ENCODE assay signal across 11 cellular contexts in the genomic region with DNA sequence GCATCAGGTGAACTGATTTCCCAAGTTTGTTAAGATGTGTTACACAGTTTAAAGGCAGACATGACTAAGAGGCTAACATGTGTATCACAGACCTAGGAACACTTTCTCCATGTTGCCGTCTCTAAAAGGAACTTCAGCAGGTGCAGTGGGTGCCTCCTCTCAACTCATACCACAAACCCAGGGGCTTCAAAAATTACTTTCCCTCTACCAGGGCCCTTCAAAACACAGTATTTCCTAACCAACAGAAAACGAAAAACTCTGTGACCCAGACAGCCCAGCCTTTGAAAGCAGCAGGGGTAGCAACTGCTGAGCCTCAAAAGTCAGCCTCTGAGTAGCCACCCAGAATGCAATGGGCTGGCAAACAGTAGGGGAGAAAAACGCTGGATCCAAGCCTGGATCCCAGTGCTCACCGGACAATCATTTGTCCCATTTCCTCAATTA. TPM values are rescaled to one million over a fixed set of nuclear protein-coding genes. Genes with fewer than 3 reads are reported as not detected.
DNase-seq lines count a peak whose midpoint lies in the region; ATAC-seq, FAIRE-seq and TF ChIP-seq lines count a peak whose summit lies in the region.
"Had no signal": no experiment of that assay in that cellular context is flagged by ENCODE, and none has a peak within 500 bp of the region (broad histone marks: within the 10 kb centered on the region; RNA-seq: fewer than 3 reads in every experiment).

No MANE protein-coding gene starts in this region.

- no peaks in the 10 kb centered on the region for H3K23me2 ChIP-seq in H9 (ENCODE audit: insufficient read length, low read depth, low read length, poor library complexity, severe bottlenecking)

- WGBS in H9 (ENCODE audit: extremely low coverage, insufficient read length, low lambda C conversion rate) = no CpG with 5 or more reads among the region's 4 CpGs
- 47% methylated on average over 4 of the region's 4 CpGs for WGBS in K562 (ENCODE audit: insufficient coverage, low coverage, missing lambda C conversion rate)

- H2BK5ac ChIP-seq in H9 (ENCODE audit: insufficient read length, low read length) = no peak overlapping the region

- H3K79me2 ChIP-seq in H9 (ENCODE audit: insufficient read depth, low read length) (peaks cover 51% of the 10 kb centered on the region; the same call in 1 of the 2 replicates), K562 (ENCODE audit: control insufficient read depth, insufficient read depth, low read length) (peaks cover 97% of the 10 kb centered on the region), Karpas-422 (ENCODE audit: low read length) (no peaks in the 10 kb centered on the region)

- H3K4me2 ChIP-seq in H9 (ENCODE audit: insufficient read depth, insufficient read length, low read length) (no peak overlapping the region), K562 (ENCODE audit: insufficient read depth, low read length) (no peak overlapping the region; the same call in 1 of the 2 replicates), Karpas-422 (ENCODE audit: low read depth, low read length, poor library complexity, severe bottlenecking) (no peak overlapping the region)

- peaks cover 0 to 12% (median 8%) of the 10 kb centered on the region in 3 experiments; a peak in 2 of 7 replicates for H3K36me3 Mint-ChIP-seq in H9 (ENCODE audit: insufficient read depth in 1 of 3, low read depth in 3 of 3)

- BruUV-seq in A673 (replicated peaks; lab: Mats Ljungman, UMichigan) (no TSS peak), K562 (replicated peaks; lab: Mats Ljungman, UMichigan) (no TSS peak)

- H3K79me1 ChIP-seq in H9 (ENCODE audit: insufficient read depth, low read depth, low read length, poor library complexity, severe bottlenecking) = peaks cover 8% of the 10 kb centered on the region

- H3K9ac ChIP-seq in H9 (ENCODE audit: extremely low read depth, insufficient read length, low read length) = no peak overlapping the region
- peak overlapping the region; percentile 39 to 49; a peak in 2 of 4 replicates for H3K9ac ChIP-seq in K562 (ENCODE audit: insufficient read depth in 1 of 2, low read depth in 2 of 2, low read length in 2 of 2)
- H3K9ac ChIP-seq in muscle layer of colon (ENCODE audit: low read length) = peak overlapping the region; percentile 5
- H3K9ac ChIP-seq in Karpas-422 (ENCODE audit: low read length) = no peak overlapping the region

- H3K4me3 ChIP-seq in A673 (ENCODE audit: low read depth, low read length, poor library complexity, severe bottlenecking) (peak overlapping the region; percentile 24), K562 (no peak overlapping the region), muscle layer of colon (ENCODE audit: low read depth in 1 of 2, low read length in 2 of 2) (no peak overlapping the region), Karpas-422 (ENCODE audit: low read length) (no peak overlapping the region)

- no peaks in the 10 kb centered on the region for H3K27me3 Mint-ChIP-seq in H9 (ENCODE audit: low read depth)
- H3K27me3 Mint-ChIP-seq: CD4-positive, alpha-beta T cell had no signal

- TF ChIP-seq POLR2A in K562 (conservative IDR thresholded peaks at IDR 0.05) = no peak

- H2BK120ac ChIP-seq in H9 (ENCODE audit: low read depth, low read length, poor library complexity, severe bottlenecking) = no peak overlapping the region

- no peak overlapping the region for H4K91ac ChIP-seq in H9 (ENCODE audit: insufficient read length, low read depth, low read length)

- no peaks in the 10 kb centered on the region for H3K9me2 ChIP-seq in Karpas-422 (replicated peaks; ENCODE audit: insufficient read depth, low read length)

- H4K20me1 ChIP-seq in H9 (ENCODE audit: control insufficient read depth, insufficient read depth, insufficient read length) (no peaks in the 10 kb centered on the region), K562 (replicated peaks; ENCODE audit: control insufficient read depth, insufficient read depth, low read length) (peaks cover 3% of the 10 kb centered on the region; the same call in 1 of the 2 replicates), Karpas-422 (ENCODE audit: insufficient read depth, low read depth, low read length) (peaks cover 18% of the 10 kb centered on the region; the same call in 1 of the 2 replicates)

- peaks cover 60 to 73% of the 10 kb centered on the region in 2 experiments for H3K4me1 Mint-ChIP-seq in H9

- H3K9me3 ChIP-seq in A673 (ENCODE audit: low read depth, low read length, poor library complexity, severe bottlenecking) (no peaks in the 10 kb centered on the region), H9 (ENCODE audit: control insufficient read depth, low read depth, low read length) (no peaks in the 10 kb centered on the region), K562 (replicated peaks; ENCODE audit: control insufficient read depth, insufficient read depth, low read depth, low read length) (no peaks in the 10 kb centered on the region), muscle layer of colon (ENCODE audit: low read length) (no peaks in the 10 kb centered on the region), Karpas-422 (ENCODE audit: low read length) (no peaks in the 10 kb centered on the region)

- H3K9me3 Mint-ChIP-seq in H9 = no peaks in the 10 kb centered on the region
- H3K9me3 Mint-ChIP-seq: CD4-positive, alpha-beta T cell had no signal

- H3K4ac ChIP-seq in H9 (ENCODE audit: low read depth, low read length) = no peak overlapping the region

- TF ChIP-seq RAD21 in K562 (CRISPR knock-in tag; conservative IDR thresholded peaks at IDR 0.05 in 1 of 2, IDR thresholded peaks at IDR 0.05 in 1 of 2) = no peak

- TF ChIP-seq EP300 in K562 (IDR thresholded peaks at IDR 0.05; ENCODE audit: low read length) = no peak

- in situ Hi-C loops in K562 (cut with MboI) = no loop called here

- H3K27ac ChIP-seq in A673 (ENCODE audit: low read depth, low read length, poor library complexity, severe bottlenecking) (peak overlapping the region; percentile 87), H9 (ENCODE audit: insufficient read length, low read depth, low read length) (no peak overlapping the region), K562 (ENCODE audit: extremely low read depth, low read depth, low read length) (peak overlapping the region; percentile 49; the same call in 2 of the 3 replicates), muscle layer of colon (ENCODE audit: low read depth, low read length) (peak overlapping the region; percentile 31), Karpas-422 (ENCODE audit: low read length) (no peak overlapping the region)

- H2AFZ ChIP-seq in H9 (ENCODE audit: low read length) (no peak overlapping the region), K562 (ENCODE audit: low read depth, low read length) (no peak overlapping the region), Karpas-422 (ENCODE audit: low read length) (no peak overlapping the region)

- no peak overlapping the region for H4K5ac ChIP-seq in H9 (ENCODE audit: insufficient read length, low read depth, low read length)

- DNase-seq in A673 (ENCODE audit: low spot score) (peak; percentile 70), H9 (no peak), K562 (ENCODE audit: extremely low read depth in 1 of 4, low spot score in 3 of 4) (no peak), Karpas-422 (no peak), AG08395 (ENCODE audit: low spot score) (no peak)
- no peak for DNase-seq in stimulated activated naive CD4-positive, alpha-beta T cell (lab: John Stamatoyannopoulos, UW)
- DNase-seq: CD4-positive, alpha-beta T cell; NCI-H345; stimulated activated CD4-positive, alpha-beta T cell treated with anti-CD3 and anti-CD28 coated beads, Interleukin-1b, Interleukin-23, amount 100 ng/mL, for 48 hours had no signal

- H3K4me3 Mint-ChIP-seq in H9 = no peak overlapping the region
- H3K4me3 Mint-ChIP-seq: CD4-positive, alpha-beta T cell had no signal

- no peak overlapping the region for H3K23ac ChIP-seq in H9 (ENCODE audit: insufficient read length, low read depth, low read length)

- H3T11ph ChIP-seq in H9 (ENCODE audit: low read length) = no peak overlapping the region

- H3K27me3 ChIP-seq in A673 (replicated peaks; ENCODE audit: insufficient read depth, low read depth, low read length, poor library complexity) (no peaks in the 10 kb centered on the region), H9 (ENCODE audit: insufficient read depth, low read length) (no peaks in the 10 kb centered on the region), K562 (ENCODE audit: control insufficient read depth in 2 of 2, insufficient read depth in 2 of 2, low read length in 2 of 2) (no peaks in the 10 kb centered on the region), muscle layer of colon (ENCODE audit: control insufficient read depth in 1 of 2, insufficient read depth in 2 of 2, low read length in 2 of 2) (no peaks in the 10 kb centered on the region), Karpas-422 (ENCODE audit: low read length) (no peaks in the 10 kb centered on the region)

- CTCF ChIA-PET in A673 (lab: Charles Lee) (no interaction called here), K562 (lab: Yijun Ruan, JAX; ENCODE audit: low intra/inter-chr PET ratio) (interaction anchor here (0.6 kb wide), 1 partner anchor 351 kb away, joined by 4 read pairs; no protein-coding TSS in a partner anchor)

- H3K27ac Mint-ChIP-seq in H9 = peak overlapping the region; percentile 82 to 90 (median 89); a peak in 5 of 7 replicates
- H3K27ac Mint-ChIP-seq: CD4-positive, alpha-beta T cell had no signal

- H3K4me1 ChIP-seq in A673 (ENCODE audit: insufficient read depth, low read length, poor library complexity, severe bottlenecking) (peaks cover 62% of the 10 kb centered on the region), H9 (ENCODE audit: insufficient read depth, low read length) (peaks cover 11% of the 10 kb centered on the region; the same call in 1 of the 2 replicates), K562 (replicated peaks in 1 of 2; ENCODE audit: control insufficient read depth in 2 of 2, insufficient read depth in 2 of 2, low read length in 2 of 2) (peaks cover 19 to 51% of the 10 kb centered on the region in 2 experiments), muscle layer of colon (ENCODE audit: insufficient read depth, low read length) (peaks cover 34% of the 10 kb centered on the region), Karpas-422 (ENCODE audit: low read length) (peaks cover 8% of the 10 kb centered on the region)

- H3K36me3 ChIP-seq in A673 (ENCODE audit: insufficient read depth, low read length, poor library complexity, severe bottlenecking) (no peaks in the 10 kb centered on the region), K562 (ENCODE audit: control insufficient read depth, insufficient read depth, low read length) (peaks cover 8% of the 10 kb centered on the region; the same call in 2 of the 3 replicates), muscle layer of colon (ENCODE audit: insufficient read depth, low read length) (no peaks in the 10 kb centered on the region), Karpas-422 (ENCODE audit: insufficient read depth, low read length) (no peaks in the 10 kb centered on the region)

- H2BK15ac ChIP-seq in H9 (ENCODE audit: low read depth, low read length) = no peak overlapping the region

- POLR2A ChIA-PET in A673 (lab: Charles Lee; ENCODE audit: low non-redundant PET) (no interaction called here), K562 (lab: Yijun Ruan, JAX) (interaction anchor here (0.5 to 3.0 kb wide), 5 partner anchors 9 to 63 kb away, joined by 3 to 17 read pairs (median 3); no protein-coding TSS in a partner anchor)

- no peak overlapping the region for H2BK20ac ChIP-seq in H9 (ENCODE audit: low read depth, low read length, poor library complexity, severe bottlenecking)

- H2BK12ac ChIP-seq in H9 (ENCODE audit: insufficient read length, low read depth, low read length) = no peak overlapping the region

- H2AK5ac ChIP-seq in H9 (ENCODE audit: insufficient read length, low read length) = no peak overlapping the region

- TF ChIP-seq CTCF in A673 (conservative IDR thresholded peaks at IDR 0.05; ENCODE audit: low read depth, low read length) (no peak), H9 (conservative IDR thresholded peaks at IDR 0.05) (no peak), K562 (IDR thresholded peaks at IDR 0.05 in 2 of 3, conservative IDR thresholded peaks at IDR 0.05 in 1 of 3; ENCODE audit: insufficient read depth in 2 of 3, low read depth in 1 of 3, low read length in 3 of 3) (no peak)

- no peaks in the 10 kb centered on the region for H3K9me1 ChIP-seq in K562 (ENCODE audit: control insufficient read depth, insufficient read depth, low read length)

- no peak for FAIRE-seq in K562 (lab: Jason Lieb, UNC)

- no peak overlapping the region for H3K14ac ChIP-seq in H9 (ENCODE audit: insufficient read depth, low read length)

- intact Hi-C loops in A673 (cut with micrococcal nuclease; ENCODE audit: unreplicated experiment) = no loop called here
- intact Hi-C loops in K562 (cut with micrococcal nuclease) = no loop called here

- H4K8ac ChIP-seq in H9 (replicated peaks; ENCODE audit: insufficient read length, low read depth, low read length) = no peak overlapping the region

- no peak overlapping the region for H3K56ac ChIP-seq in H9 (ENCODE audit: insufficient read length, low read depth, low read length)

- no peak overlapping the region for H3K18ac ChIP-seq in H9 (ENCODE audit: insufficient read length, low read depth, low read length)

- ATAC-seq in K562 (no peak), HG03565 (IDR thresholded peaks at IDR 0.05; ENCODE audit: unreplicated experiment) (no peak)

RNA-seq across cellular contexts. Expression of gene B4GALT5, which starts 28.5 kb away (rescaled TPM):
- total RNA-seq in A673 (2021) (60.7 and 78.0 TPM in 2 replicates), H9 (2021) (75.9 and 77.0 TPM in 2 replicates), K562 (2014; rRNA removed) (8.5 and 9.6 TPM in 2 replicates), K562 (2014; rRNA removed; fragmentation: Illumina TruSeq; extraction: Trizol) (23.4 and 24.2 TPM in 2 replicates), K562 (2015; rRNA removed; fragmentation: Illumina TruSeq; extraction: Trizol) (24.1 and 25.4 TPM in 2 replicates), K562 (2021) (23.7 and 25.7 TPM in 2 replicates)
- 25.2 and 26.6 TPM in 2 replicates for total RNA-seq in K562 (2011; cell fraction: chromatin; rRNA removed; ENCODE audit: low replicate concordance)
- total RNA-seq in K562 (2011; cell fraction: nucleolus; rRNA removed) = 24.6 and 27.5 TPM in 2 replicates
- 39.2 and 61.3 TPM in 2 replicates for total RNA-seq in K562 (2011; cell fraction: nucleoplasm; rRNA removed)
- polyA plus RNA-seq in K562 (2011; rRNA removed) (22.2 and 32.4 TPM in 2 replicates), K562 (2014; fragmentation: Illumina TruSeq; extraction: Trizol) (30.9 and 32.6 TPM in 2 replicates), K562 (2014; fragmentation: Nextera tagmentation; extraction: Ambion mirVana) (10 to 100 TPM; 12.2 to 17.5 TPM), K562 (2014; rRNA removed) (16.4 and 20.0 TPM in 2 replicates)
- 23.3 and 23.6 TPM in 2 replicates for polyA plus RNA-seq in K562 (2011; cell fraction: cytosol; rRNA removed)
- 12.0 and 14.7 TPM in 2 replicates for polyA plus RNA-seq in K562 (2011; cell fraction: nucleus; rRNA removed)
- polyA plus RNA-seq in K562 (2012) = 10.9 and 18.2 TPM in 2 replicates
- 31.7 and 44.1 TPM in 2 replicates for polyA minus RNA-seq in K562 (2011; rRNA and poly(A)+ RNA removed)
- polyA minus RNA-seq in K562 (2011; cell fraction: cytosol; rRNA and poly(A)+ RNA removed) = 17.4 and 24.1 TPM in 2 replicates
- 5.0 and 6.2 TPM in 2 replicates for polyA minus RNA-seq in K562 (2011; cell fraction: nucleus; rRNA and poly(A)+ RNA removed)
- total RNA-seq in Karpas-422 (2014; rRNA removed; shearing (Covaris generic); ENCODE audit: low replicate concordance) = 2.6 and 3.7 TPM in 2 replicates

Comparison
In these comparisons a context has a peak if more than half of its experiments do, and no peak if none do; other contexts are left out.
1. H3K27ac ChIP-seq: peak in A673 (single experiment), K562 (single experiment) and muscle layer of colon (single experiment); none in H9 (single experiment) and Karpas-422 (single experiment).
2. H3K9ac ChIP-seq: peak in K562 (2 of 2) and muscle layer of colon (single experiment); none in H9 (single experiment) and Karpas-422 (single experiment).